Comparison of ENCODE assay signal across 8 cellular contexts in the genomic region with DNA sequence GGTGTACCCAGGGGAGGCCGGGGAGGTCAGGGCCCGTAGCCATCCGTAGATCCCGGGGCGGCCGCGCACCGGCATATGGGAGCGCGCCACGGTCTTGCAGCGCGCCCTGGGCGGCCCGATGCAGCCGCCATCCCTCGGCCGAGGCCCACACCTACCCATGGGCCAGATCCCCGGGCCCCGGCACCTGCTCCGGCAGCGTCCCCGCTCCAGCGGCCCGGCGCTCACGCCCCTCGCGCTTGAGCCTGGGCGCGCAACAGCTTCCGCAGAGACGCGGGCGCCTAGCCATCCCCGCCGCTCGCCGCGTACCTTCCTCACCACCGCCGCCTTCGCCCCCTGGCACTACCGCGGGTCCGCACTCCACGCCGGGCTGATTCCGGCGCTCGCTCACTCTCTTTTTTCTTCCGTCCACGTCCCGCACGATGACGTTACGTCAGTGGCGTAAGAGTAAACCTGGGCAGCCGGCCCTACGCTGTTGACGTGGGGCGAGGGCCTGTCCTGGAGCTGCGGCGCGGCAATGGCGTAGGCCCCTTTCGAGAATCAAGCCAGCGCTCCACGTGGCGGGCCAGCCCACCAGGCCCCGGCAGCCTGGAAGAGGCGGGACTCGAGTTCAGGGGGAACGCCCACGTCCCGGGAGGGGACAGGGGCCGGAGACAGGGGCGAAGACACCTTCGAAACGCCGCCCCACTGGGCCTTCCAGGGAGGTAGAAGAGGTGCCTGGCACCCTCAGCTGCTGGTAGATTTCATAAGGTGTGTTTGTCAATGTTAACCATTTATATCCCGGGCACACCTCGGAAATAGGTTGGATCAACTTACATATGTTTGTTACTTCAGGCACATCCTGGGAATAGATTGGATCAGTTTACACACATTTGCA. TPM values are rescaled to one million over a fixed set of nuclear protein-coding genes. Genes with fewer than 3 reads are reported as not detected.
DNase-seq lines count a peak whose midpoint lies in the region; ATAC-seq and TF ChIP-seq lines count a peak whose summit lies in the region.

A gene (minus strand): TSS at position 421 of the 874 bp plus-strand sequence. CDS start 3,334 bp downstream, outside the sequence.

- DNase-seq in NCI-H146 (lab: John Stamatoyannopoulos, UW) = peak; percentile 86
- DNase-seq in anterior cingulate cortex (lab: John Stamatoyannopoulos, UW) = peak; percentile 34 to 93 (median 83)
- peak; percentile 96 to 98 (median 97) for DNase-seq in right cardiac atrium
- DNase-seq in putamen (ENCODE audit: low spot score) = peak; percentile 86
- DNase-seq in uterus = peak; percentile 91 to 96

- no peak for TF ChIP-seq CTCF in uterus (IDR thresholded peaks at IDR 0.05)

- H3K4me1 ChIP-seq in right cardiac atrium (ENCODE audit: control insufficient read depth, insufficient read depth, low read length) = no peaks in the 10 kb centered on the region
- no peaks in the 10 kb centered on the region for H3K4me1 ChIP-seq in uterus

- no peaks in the 10 kb centered on the region for H3K36me3 ChIP-seq in uterus

- H3K27me3 ChIP-seq in right cardiac atrium (ENCODE audit: control insufficient read depth, insufficient read depth) (no peaks in the 10 kb centered on the region), uterus (no peaks in the 10 kb centered on the region)

- no peak within 1 kb of the TSS for H3K27ac ChIP-seq in right cardiac atrium (ENCODE audit: low read length)
- peak within 1 kb of the TSS; percentile 62 to 72 for H3K27ac ChIP-seq in uterus

- TF ChIP-seq POLR2A in uterus (IDR thresholded peaks at IDR 0.05) = peak in 1 of 2 donors; percentile 55

- ATAC-seq in GM18498 (IDR thresholded peaks at IDR 0.05; ENCODE audit: unreplicated experiment) (peak; percentile 90), HG02840 (IDR thresholded peaks at IDR 0.05; ENCODE audit: low FRiP score, unreplicated experiment) (peak; percentile 81), right cardiac atrium (peak; percentile 97 to 98)

- WGBS in right cardiac atrium = under 1% methylated on average over 83 of the region's 83 CpGs

- H3K9me3 ChIP-seq in right cardiac atrium (ENCODE audit: control insufficient read depth, low read length) (no peaks in the 10 kb centered on the region), uterus (no peaks in the 10 kb centered on the region)

- intact Hi-C loops in T-helper 2 cell treated with Interferon-gamma antibody and Interleukin-4, amounts not matched to agents 100 ng/mL and 5 ng/mL, for 36 hours (cut with micrococcal nuclease) = loop anchor here (1.0 kb wide), 2 partner anchors 37 to 95 kb away; a partner anchor contains a TSS
- intact Hi-C loops in right cardiac atrium (cut with DNase I) = no loop called here
- intact Hi-C loops in uterus (cut with DNase I; ENCODE audit: low total_unique reads) = no loop called here

- H3K4me3 ChIP-seq in right cardiac atrium (ENCODE audit: low read length) (peak within 1 kb of the TSS; percentile 52), uterus (peak within 1 kb of the TSS; percentile 82 to 96)

RNA-seq across cellular contexts. Expression of the gene that starts here (rescaled TPM):
- total RNA-seq in T-helper 2 cell treated with Interferon-gamma antibody and Interleukin-4, amounts not matched to agents 100 ng/mL and 5 ng/mL, for 36 hours = 83.8 and 88.0 TPM in 2 replicates
- total RNA-seq in right cardiac atrium (10 to 100 TPM; 16.3 to 29.8 (median 19.9) TPM), uterus (100 to 1,000 TPM in 1 of 4 donors, 10 to 100 TPM in 1, 1 to 10 TPM in 2; 4.7 to 112 (median 21.7) TPM)
- polyA plus RNA-seq in right cardiac atrium = 6.9 TPM
